In genomic region chr18:11981633-11982366, GRCh38 we compare ENCODE assay signal across 1 cellular context.
TF ChIP-seq lines count a peak whose summit lies in the region.

No MANE protein-coding gene starts in this region.

TF ChIP-seq in HepG2, 621 proteins besides CTCF, POLR2A, EP300 and RAD21 (continued from another document and continues in another):
- TF ChIP-seq GMEB1 (CRISPR knock-in tag; IDR thresholded peaks at IDR 0.05; ENCODE audit: borderline replicate concordance) (no peak), ATF4 (CRISPR knock-in tag; IDR thresholded peaks at IDR 0.05) (no peak), CHD2 (IDR thresholded peaks at IDR 0.05; ENCODE audit: low read depth, low read length) (no peak), CEBPB (IDR thresholded peaks at IDR 0.05; ENCODE audit: borderline replicate concordance, low read depth, low read length) (peak; percentile 22; the same call in 1 of the 2 replicates), ZNF780A (CRISPR knock-in tag; IDR thresholded peaks at IDR 0.05) (no peak), EEA1 (CRISPR knock-in tag; IDR thresholded peaks at IDR 0.05; ENCODE audit: borderline replicate concordance) (0 out of 2 replicates have a peak, but pooled peaks have one; percentile 8), REPIN1 (CRISPR knock-in tag; IDR thresholded peaks at IDR 0.05; ENCODE audit: borderline replicate concordance, low read depth) (0 out of 2 replicates have a peak, but pooled peaks have one; percentile 9), PRDM4 (CRISPR knock-in tag; IDR thresholded peaks at IDR 0.05; ENCODE audit: borderline replicate concordance) (no peak), ATAD3A (CRISPR knock-in tag; IDR thresholded peaks at IDR 0.05) (no peak), NFIB (CRISPR knock-in tag; IDR thresholded peaks at IDR 0.05; ENCODE audit: borderline replicate concordance) (no peak), ZNF737 (CRISPR knock-in tag; IDR thresholded peaks at IDR 0.05; ENCODE audit: borderline replicate concordance) (no peak), ZHX1 (CRISPR knock-in tag; IDR thresholded peaks at IDR 0.05; ENCODE audit: low read depth) (no peak; the same call in 1 of the 2 replicates), RFXANK (CRISPR knock-in tag; IDR thresholded peaks at IDR 0.05) (no peak), REL (CRISPR knock-in tag; conservative IDR thresholded peaks at IDR 0.05) (peak; percentile 7; the same call in 1 of the 2 replicates), ZNF646 (CRISPR knock-in tag; IDR thresholded peaks at IDR 0.05) (no peak), GABPA (IDR thresholded peaks at IDR 0.05; ENCODE audit: low read depth, low read length) (no peak), GABPA (CRISPR knock-in tag; IDR thresholded peaks at IDR 0.05; ENCODE audit: low read depth) (no peak), ZNF782 (CRISPR knock-in tag; IDR thresholded peaks at IDR 0.05; ENCODE audit: borderline replicate concordance) (0 out of 2 replicates have a peak, but pooled peaks have one; percentile 21), JDP2 (CRISPR knock-in tag; IDR thresholded peaks at IDR 0.05; ENCODE audit: borderline replicate concordance) (no peak), ZSCAN21 (CRISPR knock-in tag; IDR thresholded peaks at IDR 0.05; ENCODE audit: borderline replicate concordance) (no peak), ZNF350 (CRISPR knock-in tag; IDR thresholded peaks at IDR 0.05; ENCODE audit: borderline replicate concordance, low read depth) (0 out of 2 replicates have a peak, but pooled peaks have one; percentile 38), GZF1 (CRISPR knock-in tag; IDR thresholded peaks at IDR 0.05) (no peak), ATF7-NPFF (CRISPR knock-in tag; IDR thresholded peaks at IDR 0.05; ENCODE audit: low read depth) (no peak; the same call in 1 of the 2 replicates), ZFP82 (CRISPR knock-in tag; IDR thresholded peaks at IDR 0.05; ENCODE audit: borderline replicate concordance) (no peak), ZNF703 (CRISPR knock-in tag; IDR thresholded peaks at IDR 0.05; ENCODE audit: borderline replicate concordance) (peak; percentile 43; the same call in 1 of the 2 replicates), ZNF619 (CRISPR knock-in tag; IDR thresholded peaks at IDR 0.05) (no peak), TRIM22 (IDR thresholded peaks at IDR 0.05) (no peak), POLR2AphosphoS5 (IDR thresholded peaks at IDR 0.05; ENCODE audit: low read depth, low read length) (no peak), ZNF543 (CRISPR knock-in tag; IDR thresholded peaks at IDR 0.05) (no peak), TFAP4 (IDR thresholded peaks at IDR 0.05; ENCODE audit: borderline replicate concordance, low read depth) (peak; percentile 9; the same call in 1 of the 2 replicates), HNF4G (IDR thresholded peaks at IDR 0.05; ENCODE audit: borderline replicate concordance, low read depth, low read length) (peak; percentile 60; the same call in 1 of the 2 replicates), HNF4G (CRISPR knock-in tag; IDR thresholded peaks at IDR 0.05; ENCODE audit: borderline replicate concordance, low read depth) (no peak), KAT2B (IDR thresholded peaks at IDR 0.05; ENCODE audit: borderline replicate concordance, low read depth, low read length) (no peak), ZNF296 (CRISPR knock-in tag; conservative IDR thresholded peaks at IDR 0.05) (no peak), ZNF264 (CRISPR knock-in tag; IDR thresholded peaks at IDR 0.05) (no peak), DZIP1 (CRISPR knock-in tag; IDR thresholded peaks at IDR 0.05) (no peak), IRF1 (CRISPR knock-in tag; IDR thresholded peaks at IDR 0.05; ENCODE audit: low read depth) (0 out of 2 replicates have a peak, but pooled peaks have one; percentile 41), CREBL2 (CRISPR knock-in tag; IDR thresholded peaks at IDR 0.05; ENCODE audit: borderline replicate concordance) (no peak), SYNCRIP (IDR thresholded peaks at IDR 0.05; ENCODE audit: insufficient read depth, low read depth, low read length) (no peak)
